ENCODE assay signal across 22 cellular contexts in the genomic region with DNA sequence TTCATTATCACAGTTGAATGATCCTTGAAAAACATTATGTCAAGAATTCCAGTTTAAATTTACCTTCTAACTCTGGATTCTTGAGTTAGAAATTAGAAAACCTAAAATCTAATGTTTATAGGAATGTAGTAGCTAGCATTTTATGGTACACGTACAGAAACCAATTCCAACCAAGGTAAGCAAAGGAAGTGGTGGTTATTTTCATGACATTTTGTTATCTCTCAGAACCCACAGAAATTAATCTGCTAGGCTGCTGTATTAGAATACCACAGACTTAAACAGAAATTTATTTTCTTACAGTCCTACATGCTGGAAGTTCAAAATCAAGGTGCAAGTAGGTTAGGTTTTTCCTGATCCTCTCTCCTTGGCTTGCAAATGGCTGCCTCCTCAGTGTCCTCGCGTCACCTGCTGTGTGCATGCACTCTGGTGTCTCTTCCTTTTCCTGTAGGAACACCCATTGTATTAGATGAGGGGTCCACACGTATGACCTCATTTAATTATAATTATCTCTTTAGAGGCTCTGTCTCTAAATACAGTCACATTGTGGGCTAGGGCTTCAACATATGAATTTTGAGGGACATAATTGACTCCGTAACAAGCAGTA. TPM values are rescaled to one million over a fixed set of nuclear protein-coding genes. Genes with fewer than 3 reads are reported as not detected.
A peak's percentile ranks its signal among the peaks of the same experiment; 100 is the strongest.
DNase-seq lines count a peak whose midpoint lies in the region; ATAC-seq and TF ChIP-seq lines count a peak whose summit lies in the region.
"Had no signal": no experiment of that assay in that cellular context is flagged by ENCODE, and none has a peak within 500 bp of the region (broad histone marks: within the 10 kb centered on the region; RNA-seq: fewer than 3 reads in every experiment).

No MANE protein-coding gene starts in this region.

- H3K27ac ChIP-seq in coronary artery (peak overlapping the region; percentile 67 to 81), stomach (peak overlapping the region in 4 of 5 donors; percentile 5 to 74 (median 49))
- H3K27ac ChIP-seq: C4-2B had no signal

- peaks cover 0 to 37% (median 6%) of the 10 kb centered on the region in 4 donors for H3K4me1 ChIP-seq in stomach
- H3K4me1 ChIP-seq: prostate gland had no signal

- peak overlapping the region; percentile 91 for H3K27ac Mint-ChIP-seq in activated T-cell treated with anti-CD3 and anti-CD28 coated beads, Interleukin-2, amount 50 U/mL, for 72 hours
- peak overlapping the region; percentile 56 to 60 for H3K27ac Mint-ChIP-seq in T-cell
- H3K27ac Mint-ChIP-seq: endodermal cell, WTC11 had no signal

- TF ChIP-seq POLR2A in stomach (IDR thresholded peaks at IDR 0.05): no peak

- CTCF ChIA-PET in T-cell (lab: Charles Lee): no interaction called here

- ATAC-seq in activated T-cell treated with anti-CD3 and anti-CD28 coated beads, Interleukin-2, amount 50 U/mL, for 72 hours (replicated peaks in 1 of 2): no peak
- no peak for ATAC-seq in activated T-cell treated with anti-CD3 and anti-CD28 coated beads, Interleukin-2, amount 50 U/mL, for 4 hours
- peak in 3 of 4 experiments; percentile 45 to 74 (median 57) for ATAC-seq in T-cell (replicated peaks in 1 of 4)
- ATAC-seq: WTC11 had no signal

- no peaks in the 10 kb centered on the region for H3K27me3 ChIP-seq in stomach
- H3K27me3 ChIP-seq: adrenal gland had no signal

- H3K9me3 Mint-ChIP-seq in activated T-cell treated with anti-CD3 and anti-CD28 coated beads, Interleukin-2, amount 50 U/mL, for 72 hours: peaks cover 0 to 2% of the 10 kb centered on the region in 2 donors
- H3K9me3 Mint-ChIP-seq in activated T-cell treated with anti-CD3 and anti-CD28 coated beads, Interleukin-2, amount 50 U/mL, for 4 hours: no peaks in the 10 kb centered on the region
- H3K9me3 Mint-ChIP-seq in T-cell: no peaks in the 10 kb centered on the region
- H3K9me3 Mint-ChIP-seq: endodermal cell had no signal

- no peaks in the 10 kb centered on the region for H3K36me3 Mint-ChIP-seq in activated T-cell treated with anti-CD3 and anti-CD28 coated beads, Interleukin-2, amount 50 U/mL, for 72 hours (ENCODE audit: insufficient read depth in 2 of 2)
- no peaks in the 10 kb centered on the region for H3K36me3 Mint-ChIP-seq in activated T-cell treated with anti-CD3 and anti-CD28 coated beads, Interleukin-2, amount 50 U/mL, for 4 hours (ENCODE audit: insufficient read depth)
- no peaks in the 10 kb centered on the region for H3K36me3 Mint-ChIP-seq in T-cell
- H3K36me3 Mint-ChIP-seq: WTC11 had no signal

- H3K27me3 Mint-ChIP-seq in activated T-cell treated with anti-CD3 and anti-CD28 coated beads, Interleukin-2, amount 50 U/mL, for 72 hours (ENCODE audit: low read depth): no peaks in the 10 kb centered on the region
- H3K27me3 Mint-ChIP-seq in activated T-cell treated with anti-CD3 and anti-CD28 coated beads, Interleukin-2, amount 50 U/mL, for 4 hours (ENCODE audit: low read depth): peaks cover 2% of the 10 kb centered on the region
- peaks cover 2 to 3% of the 10 kb centered on the region in 2 donors for H3K27me3 Mint-ChIP-seq in T-cell

- H3K36me3 ChIP-seq in stomach: no peaks in the 10 kb centered on the region
- H3K36me3 ChIP-seq: adrenal gland, prostate gland had no signal

- no peak overlapping the region for H3K4me3 ChIP-seq in coronary artery
- no peak overlapping the region for H3K4me3 ChIP-seq in stomach
- H3K4me3 ChIP-seq: adrenal gland, prostate gland had no signal

- POLR2A ChIA-PET in T-cell (lab: Charles Lee): no interaction called here

- intact Hi-C loops in stomach (cut with DNase I; ENCODE audit: low total_unique reads): no loop called here

- no peaks in the 10 kb centered on the region for H3K9me3 ChIP-seq in stomach
- H3K9me3 ChIP-seq: adrenal gland, prostate gland had no signal

- TF ChIP-seq CTCF in coronary artery (IDR thresholded peaks at IDR 0.05) (no peak), stomach (IDR thresholded peaks at IDR 0.05) (no peak)

- H3K4me3 Mint-ChIP-seq in activated T-cell treated with anti-CD3 and anti-CD28 coated beads, Interleukin-2, amount 50 U/mL, for 72 hours: peak overlapping the region; percentile 5 to 42
- H3K4me3 Mint-ChIP-seq in activated T-cell treated with anti-CD3 and anti-CD28 coated beads, Interleukin-2, amount 50 U/mL, for 4 hours: no peak overlapping the region
- H3K4me3 Mint-ChIP-seq in T-cell: peak overlapping the region in 1 of 3 donors; percentile 47
- H3K4me3 Mint-ChIP-seq: endodermal cell, WTC11 had no signal

- 72 to 92% (median 82%) methylated on average over 5 of the region's 5 CpGs for WGBS in stomach, 5 donors

- TF ChIP-seq EP300 in stomach (IDR thresholded peaks at IDR 0.05): no peak

- DNase-seq in activated T-cell treated with anti-CD3 and anti-CD28 coated beads, Interleukin-2, amount 50 U/mL, for 72 hours: no peak
- DNase-seq in activated T-cell treated with anti-CD3 and anti-CD28 coated beads, Interleukin-2, amount 50 U/mL, for 4 hours: no peak
- no peak for DNase-seq in T-cell
- DNase-seq in coronary artery (ENCODE audit: low spot score): no peak
- DNase-seq in stomach: no peak
- no peak for DNase-seq in AG08396 (ENCODE audit: low spot score)
- DNase-seq in OCI-M1 (lab: John Stamatoyannopoulos, UW): no peak
- no peak for DNase-seq in NCI-H2029 treated with DMSO at 0.1 percent for 48 hours (lab: John Stamatoyannopoulos, UW)
- DNase-seq: adrenal gland; DMS53; endodermal cell; islet precursor cell; KG1; mammary epithelial cell; NCI-H1092; NCI-H2081; NCI-H510A; SHP77 treated with DMSO at 0.1 percent for 48 hours; stimulated activated CD4-positive, alpha-beta T cell treated with anti-CD3 and anti-CD28 coated beads, Interleukin-4, amount 100 ng/mL, for 4 hours had no signal

- H3K4me1 Mint-ChIP-seq in activated T-cell treated with anti-CD3 and anti-CD28 coated beads, Interleukin-2, amount 50 U/mL, for 72 hours (ENCODE audit: low read depth): peaks cover 21% of the 10 kb centered on the region
- H3K4me1 Mint-ChIP-seq in activated T-cell treated with anti-CD3 and anti-CD28 coated beads, Interleukin-2, amount 50 U/mL, for 4 hours (ENCODE audit: low read depth): peaks cover 18% of the 10 kb centered on the region
- peaks cover 17 to 33% (median 33%) of the 10 kb centered on the region in 3 donors for H3K4me1 Mint-ChIP-seq in T-cell

RNA-seq across cellular contexts. Expression of gene CSTF2T, which starts 8.5 kb away (rescaled TPM):
- total RNA-seq in activated T-cell treated with anti-CD3 and anti-CD28 coated beads, Interleukin-2, amount 50 U/mL, for 72 hours: 10 to 100 TPM; 35.8 to 39.0 TPM
- 10 to 100 TPM; 31.2 to 34.3 (median 32.4) TPM for total RNA-seq in activated T-cell treated with anti-CD3 and anti-CD28 coated beads, Interleukin-2, amount 50 U/mL, for 4 hours
- total RNA-seq in T-cell (10 to 100 TPM; 22.3 to 35.0 (median 30.0) TPM), stomach (10 to 100 TPM in 3 of 5 donors, 1 to 10 TPM in 2; 3.8 to 55.4 (median 14.3) TPM)
- polyA plus RNA-seq in stomach: 1 to 10 TPM; 6.9 to 8.6 (median 7.1) TPM

Comparison
In these comparisons a context has a peak if more than half of its experiments do, and no peak if none do; other contexts are left out.
1. ATAC-seq: peak in T-cell (3 of 4); none in activated T-cell treated with anti-CD3 and anti-CD28 coated beads, Interleukin-2, amount 50 U/mL, for 72 hours (0 of 2) and activated T-cell treated with anti-CD3 and anti-CD28 coated beads, Interleukin-2, amount 50 U/mL, for 4 hours (0 of 2).